ENCODE assay signal across 23 cellular contexts in the genomic region with DNA sequence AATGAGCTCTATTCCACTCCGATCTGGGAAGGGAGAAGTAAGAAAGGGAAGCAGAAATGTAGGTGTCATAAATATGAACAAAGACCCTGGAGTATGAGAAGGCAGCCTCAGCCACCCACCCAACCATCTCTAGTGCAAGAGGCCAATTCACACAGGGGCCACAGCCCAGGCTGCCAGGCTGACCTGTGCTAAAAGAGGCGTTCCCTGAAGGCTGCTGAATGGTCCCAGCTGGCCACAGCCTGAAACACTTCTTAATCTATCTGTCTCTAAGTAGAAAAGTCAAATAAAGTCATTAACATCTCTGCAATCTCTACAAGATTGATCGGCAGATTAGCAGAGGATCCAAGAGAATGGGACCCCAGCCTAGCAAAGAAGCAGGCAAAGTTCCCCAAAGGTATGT.
"Had no signal": no experiment of that assay in that cellular context is flagged by ENCODE, and none has a peak within 500 bp of the region (broad histone marks: within the 10 kb centered on the region; RNA-seq: fewer than 3 reads in every experiment).

No MANE protein-coding gene starts in this region.

- H3K9me3 ChIP-seq: ovary, psoas muscle, right lobe of liver, sigmoid colon, thoracic aorta, thyroid gland, tibial nerve, upper lobe of left lung, vagina had no signal

- H3K4me3 ChIP-seq: neural progenitor cell, ovary, psoas muscle, right lobe of liver, sigmoid colon, thoracic aorta, thyroid gland, tibial nerve, upper lobe of left lung, vagina had no signal

- H3K4me1 ChIP-seq: psoas muscle, right lobe of liver, sigmoid colon, upper lobe of left lung, vagina had no signal

- DNase-seq: natural killer cell; occipital lobe; ovary; posterior cingulate gyrus; psoas muscle; right cardiac atrium; right lobe of liver; sigmoid colon; small intestine; stimulated activated CD4-positive, alpha-beta T cell treated with anti-CD3 and anti-CD28 coated beads, Interleukin-15, amount 100 ng/mL, for 24 hours; stimulated activated CD4-positive, alpha-beta T cell treated with anti-CD3 and anti-CD28 coated beads, Interleukin-2, amount 100 ng/mL, for 24 hours; stimulated activated CD4-positive, alpha-beta T cell treated with anti-CD3 and anti-CD28 coated beads, Interleukin-2, amount 100 ng/mL, for 48 hours; stimulated activated CD4-positive, alpha-beta T cell treated with anti-CD3 and anti-CD28 coated beads, Interleukin-4, amount 100 ng/mL, for 24 hours; stimulated activated naive B cell treated with anti-CD40 and anti-IgM and Interleukin-4, amounts not matched to agents 10 μg/mL and 1 μg/mL and 100 μg/mL, for 72 hours; stimulated activated naive CD4-positive, alpha-beta T cell treated with Interleukin-2 at 50 U/mL for 16 hours; thyroid gland; trophoblast cell; upper lobe of left lung had no signal

- H3K36me3 ChIP-seq: neural progenitor cell, ovary, right lobe of liver, sigmoid colon, thoracic aorta, thyroid gland, tibial nerve, upper lobe of left lung, vagina had no signal

- H3K4me2 ChIP-seq: neural progenitor cell had no signal

- H3K27ac ChIP-seq: neural progenitor cell, ovary, parathyroid adenoma, psoas muscle, right lobe of liver, sigmoid colon, thoracic aorta, thyroid gland, tibial nerve, upper lobe of left lung, vagina had no signal

- H2AFZ ChIP-seq: neural progenitor cell, parathyroid adenoma had no signal

- H3K9ac ChIP-seq: neural progenitor cell, parathyroid adenoma had no signal

- H3K27me3 ChIP-seq: neural progenitor cell, ovary, right lobe of liver, sigmoid colon, thyroid gland, tibial nerve, upper lobe of left lung, vagina had no signal

- H3K79me2 ChIP-seq: parathyroid adenoma had no signal
